ENCODE assay signal across 22 cellular contexts in genomic region chrX:107726809-107727534, GRCh38. TPM values are rescaled to one million over a fixed set of nuclear protein-coding genes. Genes with fewer than 3 reads are reported as not detected.
DNase-seq lines count a peak whose midpoint lies in the region; ATAC-seq, FAIRE-seq and TF ChIP-seq lines count a peak whose summit lies in the region.
"Had no signal": no experiment of that assay in that cellular context is flagged by ENCODE, and none has a peak within 500 bp of the region (broad histone marks: within the 10 kb centered on the region; RNA-seq: fewer than 3 reads in every experiment).

No MANE protein-coding gene starts in this region.

- in situ Hi-C loops in gastrocnemius medialis (cut with MboI; ENCODE audit: low sequenced_read_pairs in 4 of 4), result no loop called here

- WGBS in gastroesophageal sphincter (ENCODE audit: low coverage in 1 of 2), 2 donors, result 53 to 62% methylated on average over 5 to 9 of the region's 9 CpGs
- 49 to 59% (median 54%) methylated on average over 9 of the region's 9 CpGs for WGBS in small intestine, 3 donors

- H3K9me3 ChIP-seq in gastroesophageal sphincter (no peaks in the 10 kb centered on the region), gastrocnemius medialis (no peaks in the 10 kb centered on the region), small intestine (ENCODE audit: control insufficient read depth, low read depth) (no peaks in the 10 kb centered on the region)
- H3K9me3 ChIP-seq: BLaER1 treated with 17β-estradiol and CSF1 and Interleukin-3, amounts not matched to agents 10 nM and 100 nM had no signal

- H3K36me3 ChIP-seq in gastroesophageal sphincter, result no peaks in the 10 kb centered on the region
- no peaks in the 10 kb centered on the region for H3K36me3 ChIP-seq in gastrocnemius medialis
- no peaks in the 10 kb centered on the region for H3K36me3 ChIP-seq in small intestine (ENCODE audit: control insufficient read depth in 2 of 2, insufficient read depth in 2 of 2, low read length in 2 of 2)
- H3K36me3 ChIP-seq: BLaER1 treated with 17β-estradiol and CSF1 and Interleukin-3, amounts not matched to agents 10 nM and 100 nM had no signal

- ATAC-seq in gastroesophageal sphincter (no peak), gastrocnemius medialis (no peak)
- ATAC-seq: GM23338; stimulated activated naive CD8-positive, alpha-beta T cell treated with anti-CD3 and anti-CD28 coated beads, Interleukin-15, amount 100 ng/mL, for 72 hours had no signal

- TF ChIP-seq EP300 in gastroesophageal sphincter (IDR thresholded peaks at IDR 0.05), result no peak

- intact Hi-C loops in gastrocnemius medialis (cut with DNase I; ENCODE audit: low total_unique reads), result no loop called here

- DNase-seq in GM12891 (ENCODE audit: insufficient read length, low spot score) (no peak), NCI-H69 (lab: John Stamatoyannopoulos, UW) (peak; percentile 26), gastrocnemius medialis (no peak), small intestine (no peak), GM19238 (ENCODE audit: insufficient read length, low spot score) (no peak)
- DNase-seq in stimulated activated CD4-positive, alpha-beta T cell treated with anti-CD3 and anti-CD28 coated beads, Interleukin-2, amount 100 ng/mL, for 48 hours, result no peak
- DNase-seq: activated CD4-positive, alpha-beta T cell treated with anti-CD3 and anti-CD28 coated beads for 48 hours; activated CD8-positive, alpha-beta memory T cell treated with anti-CD3 and anti-CD28 coated beads, Interleukin-2, amount 50 U/mL, for 48 hours; activated naive CD4-positive, alpha-beta T cell treated with Interleukin-2 at 50 U/mL for 16 hours; MM.1S; NCI-H2107; SIG-M5; stimulated activated CD4-positive, alpha-beta T cell treated with anti-CD3 and anti-CD28 coated beads, Interleukin-15, amount 100 ng/mL, for 24 hours; stimulated activated naive CD8-positive, alpha-beta T cell treated with anti-CD3 and anti-CD28 coated beads, Interleukin-15, amount 100 ng/mL, for 72 hours had no signal

- TF ChIP-seq POLR2A in GM12891 (IDR thresholded peaks at IDR 0.05; ENCODE audit: low read depth, low read length), result no peak
- TF ChIP-seq POLR2A in gastroesophageal sphincter (IDR thresholded peaks at IDR 0.05), result no peak
- TF ChIP-seq POLR2A in gastrocnemius medialis (IDR thresholded peaks at IDR 0.05), result no peak

- peaks cover 16 to 97% (median 23%) of the 10 kb centered on the region in 3 donors for H3K4me1 ChIP-seq in gastroesophageal sphincter
- peaks cover 89 to 96% of the 10 kb centered on the region in 2 donors for H3K4me1 ChIP-seq in gastrocnemius medialis
- H3K4me1 ChIP-seq in small intestine (ENCODE audit: control insufficient read depth in 2 of 2, insufficient read depth in 1 of 2, low read depth in 1 of 2, low read length in 1 of 2), result no peaks in the 10 kb centered on the region

- no peaks in the 10 kb centered on the region for H3K27me3 ChIP-seq in gastroesophageal sphincter
- H3K27me3 ChIP-seq in gastrocnemius medialis, result no peaks in the 10 kb centered on the region
- no peaks in the 10 kb centered on the region for H3K27me3 ChIP-seq in small intestine (ENCODE audit: control insufficient read depth in 2 of 2, insufficient read depth in 2 of 2, low read length in 2 of 2)

- TF ChIP-seq CTCF in gastroesophageal sphincter (IDR thresholded peaks at IDR 0.05), result no peak
- no peak for TF ChIP-seq CTCF in gastrocnemius medialis (IDR thresholded peaks at IDR 0.05 in 4 of 5, conservative IDR thresholded peaks at IDR 0.05 in 1 of 5)

- FAIRE-seq in GM12891 (lab: Jason Lieb, UNC) (peak; percentile 16), small intestine (lab: Jason Lieb, UNC) (no peak)

- no peak overlapping the region for H3K4me3 ChIP-seq in gastroesophageal sphincter
- no peak overlapping the region for H3K4me3 ChIP-seq in gastrocnemius medialis
- H3K4me3 ChIP-seq in small intestine (ENCODE audit: low read depth in 1 of 2, low read length in 2 of 2), result no peak overlapping the region
- H3K4me3 ChIP-seq: BLaER1 treated with 17β-estradiol and CSF1 and Interleukin-3, amounts not matched to agents 10 nM and 100 nM; GM23338 had no signal

- H3K27ac ChIP-seq in gastroesophageal sphincter, result peak overlapping the region; percentile 43 to 87 (median 68)
- peak overlapping the region; percentile 87 to 96 (median 94) for H3K27ac ChIP-seq in gastrocnemius medialis
- H3K27ac ChIP-seq in small intestine (ENCODE audit: low read depth in 1 of 2, low read length in 1 of 2), result peak overlapping the region in 1 of 2 donors; percentile 60
- H3K27ac ChIP-seq: BLaER1 treated with 17β-estradiol and CSF1 and Interleukin-3, amounts not matched to agents 10 nM and 100 nM had no signal

TF ChIP-seq in GM12891, 5 proteins besides CTCF, POLR2A, EP300 and RAD21:
- no peak for TF ChIP-seq PAX5 (IDR thresholded peaks at IDR 0.05; ENCODE audit: insufficient read depth, low read length, severe bottlenecking)

RNA-seq across cellular contexts. Expression of gene TSC22D3, which starts 48.6 kb away (rescaled TPM):
- polyA plus RNA-seq in GM12891 (2012; ENCODE audit: low read depth, missing spikeins), result 53.8 TPM
- total RNA-seq in gastroesophageal sphincter (100 to 1,000 TPM; 561 to 849 (median 691) TPM), gastrocnemius medialis (1,000 to 10,000 TPM in 2 of 4 donors, 100 to 1,000 TPM in 2; 689 to 1,948 (median 1,054) TPM)
- 100 to 1,000 TPM; 117 to 244 (median 123) TPM for polyA plus RNA-seq in small intestine

RNA-seq across cellular contexts. Expression of gene NCBP2L, which starts 50.6 kb away (rescaled TPM):
- polyA plus RNA-seq in GM12891 (2012; ENCODE audit: low read depth, missing spikeins), result not detected
- under 1 TPM in 1 of 4 donors, not detected in 3; 0.31 TPM for total RNA-seq in gastroesophageal sphincter
- total RNA-seq in gastrocnemius medialis, result under 1 TPM in 1 of 4 donors, not detected in 3; 0.11 TPM
- under 1 TPM in 1 of 3 donors, not detected in 2; 0.10 TPM for polyA plus RNA-seq in small intestine
- total RNA-seq: dermis microvascular lymphatic vessel endothelial cell, fibroblast of lung, GM23338, left colon, myocyte, progenitor cell of endocrine pancreas had no signal
- polyA plus RNA-seq: fibroblast of lung, GM23338 had no signal
